ENCODE assay signal across 8 cellular contexts in genomic region chr4:177196615-177197014, GRCh38.
"Had no signal": no experiment of that assay in that cellular context is flagged by ENCODE, and none has a peak within 500 bp of the region (broad histone marks: within the 10 kb centered on the region; RNA-seq: fewer than 3 reads in every experiment).

No MANE protein-coding gene starts in this region.

- H3K27ac ChIP-seq: HL-60, KMS-11 had no signal

- H3K36me3 ChIP-seq: HAP-1 had no signal

- H3K4me2 ChIP-seq: GM23338, KMS-11 had no signal

- H3K27ac Mint-ChIP-seq: GM23338 had no signal

- DNase-seq: H7, Karpas-422, KBM-7 had no signal

- H2AFZ ChIP-seq: GM23338 had no signal

- H3K4me3 Mint-ChIP-seq: GM23338 had no signal

- ATAC-seq: GM23338, HCT116 had no signal

- H3K9me3 ChIP-seq: HAP-1 had no signal

- H3K4me3 ChIP-seq: GM23338, HAP-1 had no signal

- H3K4me1 ChIP-seq: HAP-1 had no signal

- H3K9ac ChIP-seq: KMS-11 had no signal
